ENCODE assay signal across 14 cellular contexts in genomic region chr15:101256756-101257155, GRCh38. TPM values are rescaled to one million over a fixed set of nuclear protein-coding genes. Genes with fewer than 3 reads are reported as not detected.
DNase-seq lines count a peak whose midpoint lies in the region; ATAC-seq, FAIRE-seq and TF ChIP-seq lines count a peak whose summit lies in the region.
"Had no signal": no experiment of that assay in that cellular context is flagged by ENCODE, and none has a peak within 500 bp of the region (broad histone marks: within the 10 kb centered on the region; RNA-seq: fewer than 3 reads in every experiment).

No MANE protein-coding gene starts in this region.

- H3K9me3 Mint-ChIP-seq in activated naive CD4-positive, alpha-beta T cell treated with anti-CD3 and anti-CD28 coated beads, Interleukin-2, amount 10 ng/mL, durations not matched to agents 7 days and 5 days: no peaks in the 10 kb centered on the region
- no peaks in the 10 kb centered on the region for H3K9me3 Mint-ChIP-seq in Caco-2 (ENCODE audit: unreplicated experiment)
- H3K9me3 Mint-ChIP-seq: activated naive CD4-positive, alpha-beta T cell treated with anti-CD3 and anti-CD28 coated beads, Interleukin-2, amount 50 U/mL, for 72 hours had no signal

- 60% methylated on average over 6 of the region's 6 CpGs for WGBS in GM12878 (ENCODE audit: insufficient coverage, insufficient replicate concordance, low lambda C conversion rate, missing lambda C conversion rate)
- 87% methylated on average over 6 of the region's 6 CpGs for WGBS in smooth muscle cell (ENCODE audit: low lambda C conversion rate)

- H4K20me1 ChIP-seq in GM12878 (ENCODE audit: control insufficient read depth, insufficient read depth) (no peaks in the 10 kb centered on the region), smooth muscle cell (ENCODE audit: low read depth) (no peaks in the 10 kb centered on the region)
- H4K20me1 ChIP-seq: BLaER1 treated with 17β-estradiol and CSF1 and Interleukin-3, amounts not matched to agents 10 nM and 100 nM had no signal

- in situ Hi-C loops in GM12878 (cut with MboI): no loop called here

- POLR2A ChIA-PET in GM12878 (lab: Charles Lee) (no interaction called here), Caco-2 (lab: Charles Lee) (no interaction called here)

- H3K4me1 ChIP-seq in GM12878 (ENCODE audit: control insufficient read depth, insufficient read depth, low read length): peaks cover 6% of the 10 kb centered on the region
- H3K4me1 ChIP-seq in smooth muscle cell (ENCODE audit: low read depth): peaks cover 19% of the 10 kb centered on the region
- H3K4me1 ChIP-seq in Caco-2: peaks cover 7% of the 10 kb centered on the region

- SMC1A ChIA-PET in GM12878 (lab: Charles Lee; ENCODE audit: uncharacterized antibody, unreplicated experiment): interaction anchor here (1.2 to 4.5 kb wide), 11 partner anchors 9 to 339 kb away, joined by 4 to 38 read pairs (median 12); partner anchors contain the start of gene LRRK1

- H3K36me3 ChIP-seq in GM12878 (ENCODE audit: control insufficient read depth in 2 of 2, insufficient read depth in 2 of 2, low read length in 1 of 2) (no peaks in the 10 kb centered on the region), smooth muscle cell (ENCODE audit: low read depth) (no peaks in the 10 kb centered on the region), Caco-2 (ENCODE audit: control insufficient read depth, insufficient read depth, low read length) (no peaks in the 10 kb centered on the region)
- H3K36me3 ChIP-seq: BLaER1 treated with 17β-estradiol and CSF1 and Interleukin-3, amounts not matched to agents 10 nM and 100 nM had no signal

- H3K36me3 Mint-ChIP-seq in activated naive CD4-positive, alpha-beta T cell treated with anti-CD3 and anti-CD28 coated beads, Interleukin-2, amount 10 ng/mL, durations not matched to agents 7 days and 5 days: no peaks in the 10 kb centered on the region
- H3K36me3 Mint-ChIP-seq in Caco-2 (ENCODE audit: insufficient read depth, unreplicated experiment): no peaks in the 10 kb centered on the region
- H3K36me3 Mint-ChIP-seq: activated naive CD4-positive, alpha-beta T cell treated with anti-CD3 and anti-CD28 coated beads, Interleukin-2, amount 50 U/mL, for 72 hours had no signal

- no peak for TF ChIP-seq EP300 in GM12878 (IDR thresholded peaks at IDR 0.05; ENCODE audit: borderline replicate concordance in 1 of 2, control insufficient read depth in 1 of 2, low read depth in 2 of 2, low read length in 2 of 2)

- RAD21 ChIA-PET in GM12878 (lab: Charles Lee; ENCODE audit: unreplicated experiment): interaction anchor here (0.9 to 5.5 kb wide), 5 partner anchors 37 to 248 kb away, joined by 3 to 69 read pairs (median 11); partner anchors contain the start of gene SNRPA1

- H3K4me2 ChIP-seq in GM12878 (ENCODE audit: control insufficient read depth, insufficient read depth): no peak overlapping the region
- H3K4me2 ChIP-seq in smooth muscle cell: no peak overlapping the region

- H3K4me3 ChIP-seq in GM12878: no peak overlapping the region
- no peak overlapping the region for H3K4me3 ChIP-seq in smooth muscle cell
- H3K4me3 ChIP-seq in Caco-2 (ENCODE audit: low read depth, low read length): no peak overlapping the region
- H3K4me3 ChIP-seq: BLaER1 treated with 17β-estradiol and CSF1 and Interleukin-3, amounts not matched to agents 10 nM and 100 nM; psoas muscle had no signal

- H3K9ac ChIP-seq in GM12878 (ENCODE audit: control insufficient read depth, insufficient read depth, low read length) (no peak overlapping the region), smooth muscle cell (ENCODE audit: low read depth) (no peak overlapping the region)
- H3K9ac ChIP-seq: BLaER1 treated with 17β-estradiol and CSF1 and Interleukin-3, amounts not matched to agents 10 nM and 100 nM had no signal

- peak; percentile 8; the same call in 1 of the 3 replicates for ATAC-seq in GM12878
- ATAC-seq: activated naive CD4-positive, alpha-beta T cell treated with anti-CD3 and anti-CD28 coated beads, Interleukin-2, amount 50 U/mL, for 72 hours; left lobe of liver; psoas muscle had no signal

- H3K27ac ChIP-seq in GM12878 (ENCODE audit: control insufficient read depth, insufficient read depth) (no peak overlapping the region), smooth muscle cell (ENCODE audit: low read depth) (peak overlapping the region; percentile 63)
- H3K27ac ChIP-seq: BLaER1 treated with 17β-estradiol and CSF1 and Interleukin-3, amounts not matched to agents 10 nM and 100 nM; psoas muscle had no signal

- H3K27ac Mint-ChIP-seq in activated naive CD4-positive, alpha-beta T cell treated with anti-CD3 and anti-CD28 coated beads, Interleukin-2, amount 10 ng/mL, durations not matched to agents 7 days and 5 days: no peak overlapping the region
- no peak overlapping the region for H3K27ac Mint-ChIP-seq in Caco-2 (ENCODE audit: unreplicated experiment)
- H3K27ac Mint-ChIP-seq: activated naive CD4-positive, alpha-beta T cell treated with anti-CD3 and anti-CD28 coated beads, Interleukin-2, amount 50 U/mL, for 72 hours had no signal

- BruUV-seq in GM12878 (replicated peaks; lab: Mats Ljungman, UMichigan) (no TSS peak), Caco-2 (replicated peaks; lab: Mats Ljungman, UMichigan) (no TSS peak)

- FAIRE-seq in GM12878 (lab: Jason Lieb, UNC): no peak
- FAIRE-seq: TTC549 had no signal

- TF ChIP-seq CTCF in GM12878 (IDR thresholded peaks at IDR 0.05 in 2 of 3, conservative IDR thresholded peaks at IDR 0.05 in 1 of 3; ENCODE audit: control insufficient read depth in 2 of 3, extremely low read depth in 1 of 3, insufficient read depth in 1 of 3, low read depth in 3 of 3, low read length in 3 of 3) (peak; percentile 50 to 67 (median 61)), smooth muscle cell (IDR thresholded peaks at IDR 0.05; ENCODE audit: borderline replicate concordance, insufficient read depth, poor library complexity, severe bottlenecking) (peak; percentile 25), Caco-2 (IDR thresholded peaks at IDR 0.05; ENCODE audit: insufficient read depth in 1 of 2, low read depth in 1 of 2, low read length in 1 of 2, severe bottlenecking in 1 of 2, unreplicated experiment in 1 of 2) (no peak)

- no peak overlapping the region for H3K4me3 Mint-ChIP-seq in activated naive CD4-positive, alpha-beta T cell treated with anti-CD3 and anti-CD28 coated beads, Interleukin-2, amount 10 ng/mL, durations not matched to agents 7 days and 5 days
- no peak overlapping the region for H3K4me3 Mint-ChIP-seq in Caco-2 (ENCODE audit: unreplicated experiment)

- H3K9me3 ChIP-seq in GM12878 (replicated peaks; ENCODE audit: control insufficient read depth, insufficient read depth, low read length) (no peaks in the 10 kb centered on the region), smooth muscle cell (replicated peaks; ENCODE audit: low read depth) (no peaks in the 10 kb centered on the region), Caco-2 (no peaks in the 10 kb centered on the region)
- H3K9me3 ChIP-seq: BLaER1 treated with 17β-estradiol and CSF1 and Interleukin-3, amounts not matched to agents 10 nM and 100 nM; psoas muscle had no signal

- intact Hi-C loops in GM12878 (cut with micrococcal nuclease; ENCODE audit: unreplicated experiment): loop anchor here (5.0 kb wide), 1 partner anchor 339 kb away; the partner anchor contains the start of gene LRRK1
- intact Hi-C loops in Caco-2 (cut with micrococcal nuclease; ENCODE audit: unreplicated experiment): loop anchor here (5.0 kb wide), 1 partner anchor 339 kb away; the partner anchor contains the start of gene LRRK1

- peaks cover 31% of the 10 kb centered on the region for H3K4me1 Mint-ChIP-seq in activated naive CD4-positive, alpha-beta T cell treated with anti-CD3 and anti-CD28 coated beads, Interleukin-2, amount 10 ng/mL, durations not matched to agents 7 days and 5 days
- H3K4me1 Mint-ChIP-seq in Caco-2 (ENCODE audit: low read depth, unreplicated experiment): no peaks in the 10 kb centered on the region

- peaks cover 29% of the 10 kb centered on the region for H3K27me3 Mint-ChIP-seq in activated naive CD4-positive, alpha-beta T cell treated with anti-CD3 and anti-CD28 coated beads, Interleukin-2, amount 10 ng/mL, durations not matched to agents 7 days and 5 days
- H3K27me3 Mint-ChIP-seq in Caco-2 (ENCODE audit: insufficient read depth, unreplicated experiment): no peaks in the 10 kb centered on the region

- H3K27me3 ChIP-seq in GM12878 (replicated peaks in 1 of 2; ENCODE audit: control insufficient read depth in 2 of 2, insufficient read depth in 2 of 2, low read length in 1 of 2): no peaks in the 10 kb centered on the region
- H3K27me3 ChIP-seq in smooth muscle cell (ENCODE audit: low read depth): no peaks in the 10 kb centered on the region
- H3K27me3 ChIP-seq in Caco-2 (replicated peaks; ENCODE audit: control insufficient read depth, insufficient read depth, low read length): no peaks in the 10 kb centered on the region

- H3F3A ChIP-seq in smooth muscle cell (ENCODE audit: low read depth): peaks cover 22% of the 10 kb centered on the region

- TF ChIP-seq RAD21 in GM12878 (IDR thresholded peaks at IDR 0.05; ENCODE audit: insufficient read depth, low read depth, low read length): peak; percentile 46

- CTCF ChIA-PET in activated naive CD4-positive, alpha-beta T cell treated with anti-CD3 and anti-CD28 coated beads, Interleukin-2, amount 10 ng/mL, durations not matched to agents 7 days and 5 days (lab: Charles Lee): interaction anchor here (1.0 to 7.4 kb wide), 16 partner anchors 9 to 245 kb away, joined by 3 to 176 read pairs (median 7); no protein-coding TSS in a partner anchor
- CTCF ChIA-PET in GM12878 (lab: Yijun Ruan, JAX): interaction anchor here (1.0 to 6.5 kb wide), 19 partner anchors 10 to 249 kb away, joined by 3 to 126 read pairs (median 9); partner anchors contain the start of gene SNRPA1
- CTCF ChIA-PET in Caco-2 (lab: Charles Lee): no interaction called here

- DNase-seq in activated naive CD4-positive, alpha-beta T cell treated with anti-CD3 and anti-CD28 coated beads, Interleukin-2, amount 10 ng/mL, durations not matched to agents 7 days and 5 days: peak; percentile 43
- no peak for DNase-seq in activated naive CD4-positive, alpha-beta T cell treated with Interleukin-2 at 50 U/mL for 16 hours
- DNase-seq in NAMALWA (ENCODE audit: low spot score): peak; percentile 79
- no peak for DNase-seq in GM12878 (ENCODE audit: low read depth, low spot score)
- no peak for DNase-seq in smooth muscle cell (lab: John Stamatoyannopoulos, UW; ENCODE audit: unreplicated experiment)
- no peak for DNase-seq in activated T-cell treated with anti-CD3 and anti-CD28 coated beads, Interleukin-2, amount 50 U/mL, for 1 hour
- no peak for DNase-seq in Caco-2
- DNase-seq in stimulated activated naive CD4-positive, alpha-beta T cell (lab: John Stamatoyannopoulos, UW): no peak
- DNase-seq: NCI-H510A treated with DMSO at 0.1 percent for 48 hours, psoas muscle had no signal

- H3K79me2 ChIP-seq in GM12878 (ENCODE audit: control insufficient read depth, insufficient read depth, low read length): peaks cover under 1% of the 10 kb centered on the region
- peaks cover 25% of the 10 kb centered on the region for H3K79me2 ChIP-seq in smooth muscle cell (ENCODE audit: low read depth)

- H2AFZ ChIP-seq in GM12878 (ENCODE audit: control insufficient read depth, low read depth, low read length) (no peak overlapping the region), smooth muscle cell (ENCODE audit: low read depth) (no peak overlapping the region)

- no peak for TF ChIP-seq POLR2A in GM12878 (IDR thresholded peaks at IDR 0.05; ENCODE audit: low read depth, low read length)

RNA-seq across cellular contexts. Expression of gene CHSY1, which starts 4.9 kb away (rescaled TPM):
- total RNA-seq in GM12878 (2013; cell fraction: nucleolus; rRNA removed): 82.5 and 96.0 TPM in 2 replicates
- total RNA-seq in GM12878 (2014; rRNA removed) (9.8 and 11.1 TPM in 2 replicates), GM12878 (2014; rRNA removed; fragmentation: Illumina TruSeq; extraction: Trizol) (14.2 and 14.7 TPM in 2 replicates), GM12878 (2021) (17.5 and 17.8 TPM in 2 replicates), smooth muscle cell (123 and 155 TPM in 2 replicates), Caco-2 (2022) (17.5 and 18.7 TPM in 2 replicates)
- 7.5 TPM for polyA plus RNA-seq in GM12878 (2011; ENCODE audit: low read depth)
- polyA plus RNA-seq in GM12878 (2011; rRNA removed) (31.2 and 41.1 TPM in 2 replicates), GM12878 (2014; fragmentation: Illumina TruSeq; extraction: Trizol) (16.1 and 18.9 TPM in 2 replicates), GM12878 (2014; fragmentation: Nextera tagmentation; extraction: Ambion mirVana) (10 to 100 TPM in 1 of 2 experiments, 1 to 10 TPM in 1; 5.1 to 10.0 TPM), GM12878 (2014; rRNA removed) (10.8 and 11.0 TPM in 2 replicates), GM12878 (2016; fragmentation: Nextera tagmentation; extraction: Ambion mirVana) (1 to 10 TPM; 1.4 to 1.8 TPM), smooth muscle cell (71.8 and 106 TPM in 2 replicates)
- 17.9 and 23.9 TPM in 2 replicates for polyA plus RNA-seq in GM12878 (2011; cell fraction: cytosol; rRNA removed)
- 19.2 and 19.8 TPM in 2 replicates for polyA plus RNA-seq in GM12878 (2011; cell fraction: nucleus; rRNA removed)
- 7.4 and 12.5 TPM in 2 replicates for polyA plus RNA-seq in GM12878 (2012)
- polyA minus RNA-seq in GM12878 (2011; rRNA and poly(A)+ RNA removed): 36.3 and 39.7 TPM in 2 replicates
- 14.3 and 16.0 TPM in 2 replicates for polyA minus RNA-seq in GM12878 (2011; cell fraction: cytosol; rRNA and poly(A)+ RNA removed)
- polyA minus RNA-seq in GM12878 (2011; cell fraction: nucleus; rRNA and poly(A)+ RNA removed): 13.2 and 20.8 TPM in 2 replicates

RNA-seq across cellular contexts. Expression of gene SELENOS, which starts 20.5 kb away (rescaled TPM):
- total RNA-seq in GM12878 (2013; cell fraction: nucleolus; rRNA removed): 50.5 and 66.2 TPM in 2 replicates
- 30.7 and 36.4 TPM in 2 replicates for total RNA-seq in GM12878 (2014; rRNA removed)
- 35.7 and 37.8 TPM in 2 replicates for total RNA-seq in GM12878 (2014; rRNA removed; fragmentation: Illumina TruSeq; extraction: Trizol)
- total RNA-seq in GM12878 (2021): 29.0 and 33.4 TPM in 2 replicates
- polyA plus RNA-seq in GM12878 (2011; ENCODE audit: low read depth): 37.2 TPM
- 62.9 and 73.8 TPM in 2 replicates for polyA plus RNA-seq in GM12878 (2011; rRNA removed)
- 43.7 and 45.0 TPM in 2 replicates for polyA plus RNA-seq in GM12878 (2011; cell fraction: cytosol; rRNA removed)
- polyA plus RNA-seq in GM12878 (2011; cell fraction: nucleus; rRNA removed): 30.2 and 33.3 TPM in 2 replicates
- 42.4 and 44.3 TPM in 2 replicates for polyA plus RNA-seq in GM12878 (2012)
- 34.9 and 35.8 TPM in 2 replicates for polyA plus RNA-seq in GM12878 (2014; fragmentation: Illumina TruSeq; extraction: Trizol)
- 10 to 100 TPM; 25.8 to 36.7 TPM for polyA plus RNA-seq in GM12878 (2014; fragmentation: Nextera tagmentation; extraction: Ambion mirVana)
- 39.4 and 48.7 TPM in 2 replicates for polyA plus RNA-seq in GM12878 (2014; rRNA removed)
- 10 to 100 TPM; 87.9 to 90.1 TPM for polyA plus RNA-seq in GM12878 (2016; fragmentation: Nextera tagmentation; extraction: Ambion mirVana)
- 27.9 and 31.7 TPM in 2 replicates for polyA minus RNA-seq in GM12878 (2011; rRNA and poly(A)+ RNA removed)
- 7.9 and 8.7 TPM in 2 replicates for polyA minus RNA-seq in GM12878 (2011; cell fraction: cytosol; rRNA and poly(A)+ RNA removed)
- 25.0 and 38.4 TPM in 2 replicates for polyA minus RNA-seq in GM12878 (2011; cell fraction: nucleus; rRNA and poly(A)+ RNA removed)
- 108 and 114 TPM in 2 replicates for total RNA-seq in smooth muscle cell
- 130 and 142 TPM in 2 replicates for polyA plus RNA-seq in smooth muscle cell
- total RNA-seq in Caco-2 (2022): 69.7 and 71.3 TPM in 2 replicates

RNA-seq across cellular contexts. Expression of gene SNRPA1, which starts 38.3 kb away (rescaled TPM):
- 112 TPM in 2 replicates for total RNA-seq in GM12878 (2013; cell fraction: nucleolus; rRNA removed)
- total RNA-seq in GM12878 (2014; rRNA removed): 88.4 and 95.1 TPM in 2 replicates
- 54.3 and 59.9 TPM in 2 replicates for total RNA-seq in GM12878 (2014; rRNA removed; fragmentation: Illumina TruSeq; extraction: Trizol)
- 117 and 126 TPM in 2 replicates for total RNA-seq in GM12878 (2021)
- polyA plus RNA-seq in GM12878 (2011; ENCODE audit: low read depth): 149 TPM
- polyA plus RNA-seq in GM12878 (2011; rRNA removed): 267 and 344 TPM in 2 replicates
- polyA plus RNA-seq in GM12878 (2011; cell fraction: cytosol; rRNA removed): 146 and 176 TPM in 2 replicates
- polyA plus RNA-seq in GM12878 (2011; cell fraction: nucleus; rRNA removed): 172 and 183 TPM in 2 replicates
- 111 and 176 TPM in 2 replicates for polyA plus RNA-seq in GM12878 (2012)
- 138 and 154 TPM in 2 replicates for polyA plus RNA-seq in GM12878 (2014; fragmentation: Illumina TruSeq; extraction: Trizol)
- polyA plus RNA-seq in GM12878 (2014; fragmentation: Nextera tagmentation; extraction: Ambion mirVana): 100 to 1,000 TPM; 174 to 238 TPM
- 123 and 149 TPM in 2 replicates for polyA plus RNA-seq in GM12878 (2014; rRNA removed)
- polyA plus RNA-seq in GM12878 (2016; fragmentation: Nextera tagmentation; extraction: Ambion mirVana): 100 to 1,000 TPM; 240 to 258 TPM
- polyA minus RNA-seq in GM12878 (2011; rRNA and poly(A)+ RNA removed): 55.1 and 81.8 TPM in 2 replicates
- 42.9 and 46.5 TPM in 2 replicates for polyA minus RNA-seq in GM12878 (2011; cell fraction: cytosol; rRNA and poly(A)+ RNA removed)
- 27.8 and 38.6 TPM in 2 replicates for polyA minus RNA-seq in GM12878 (2011; cell fraction: nucleus; rRNA and poly(A)+ RNA removed)
- 24.0 and 47.1 TPM in 2 replicates for total RNA-seq in smooth muscle cell
- polyA plus RNA-seq in smooth muscle cell: 96.9 and 99.0 TPM in 2 replicates
- 123 and 132 TPM in 2 replicates for total RNA-seq in Caco-2 (2022)

Comparison
In these comparisons a context has a peak if more than half of its experiments do, and no peak if none do; other contexts are left out.
1. DNase-seq: peak in activated naive CD4-positive, alpha-beta T cell treated with anti-CD3 and anti-CD28 coated beads, Interleukin-2, amount 10 ng/mL, durations not matched to agents 7 days and 5 days (single experiment) and NAMALWA (single experiment); none in activated naive CD4-positive, alpha-beta T cell treated with Interleukin-2 at 50 U/mL for 16 hours (single experiment), GM12878 (single experiment), smooth muscle cell (single experiment), activated T-cell treated with anti-CD3 and anti-CD28 coated beads, Interleukin-2, amount 50 U/mL, for 1 hour (single experiment), Caco-2 (0 of 2) and stimulated activated naive CD4-positive, alpha-beta T cell (0 of 6).
2. CTCF ChIP-seq: peak in GM12878 (3 of 3) and smooth muscle cell (single experiment); none in Caco-2 (0 of 2).